In genomic region chr5:139657363-139658321, GRCh38 we compare ENCODE assay signal across 2 cellular contexts.
TF ChIP-seq lines count a peak whose summit lies in the region.

No MANE protein-coding gene starts in this region.

TF ChIP-seq in SK-N-SH, 30 proteins besides CTCF, POLR2A, EP300 and RAD21 (continued from another document):
- TF ChIP-seq ZBTB33 (IDR thresholded peaks at IDR 0.05; ENCODE audit: borderline replicate concordance, low read depth) = no peak
- TF ChIP-seq TCF12 (IDR thresholded peaks at IDR 0.05) = peak; percentile 28; the same call in 1 of the 2 replicates
- peak; percentile 15; the same call in 1 of the 2 replicates for TF ChIP-seq MAX (IDR thresholded peaks at IDR 0.05; ENCODE audit: low read depth)
- TF ChIP-seq CHD2 (IDR thresholded peaks at IDR 0.05; ENCODE audit: low read length, partially characterized antibody) = no peak
- TF ChIP-seq NFIC (IDR thresholded peaks at IDR 0.05; ENCODE audit: borderline replicate concordance) = peak; percentile 7; the same call in 1 of the 2 replicates

TF ChIP-seq in SK-N-SH treated with all-trans-retinoic acid at 6 μM for 48 hours, 23 proteins besides CTCF, POLR2A, EP300 and RAD21 (continued from another document):
- TF ChIP-seq CREB5 (CRISPR knock-in tag; IDR thresholded peaks at IDR 0.05; ENCODE audit: low read depth) (no peak), GLIS3 (CRISPR knock-in tag; IDR thresholded peaks at IDR 0.05) (no peak), CSRNP3 (CRISPR knock-in tag; IDR thresholded peaks at IDR 0.05) (no peak), ISL1 (CRISPR knock-in tag; IDR thresholded peaks at IDR 0.05) (no peak), TCF4 (CRISPR knock-in tag; IDR thresholded peaks at IDR 0.05; ENCODE audit: borderline replicate concordance) (no peak), ZFP30 (CRISPR knock-in tag; IDR thresholded peaks at IDR 0.05) (no peak), CSDC2 (CRISPR knock-in tag; IDR thresholded peaks at IDR 0.05) (no peak), POU6F1 (CRISPR knock-in tag; IDR thresholded peaks at IDR 0.05; ENCODE audit: borderline replicate concordance, low read depth) (no peak), ZNF565 (CRISPR knock-in tag; conservative IDR thresholded peaks at IDR 0.05; ENCODE audit: low read depth) (no peak), SNAI2 (CRISPR knock-in tag; IDR thresholded peaks at IDR 0.05) (no peak), ZNF70 (CRISPR knock-in tag; IDR thresholded peaks at IDR 0.05) (no peak)
